9 cellular contexts compared by ENCODE assay signal in genomic region chr3:10744098-10744465, GRCh38.
DNase-seq lines count a peak whose midpoint lies in the region; ATAC-seq and TF ChIP-seq lines count a peak whose summit lies in the region.
"Had no signal": no experiment of that assay in that cellular context is flagged by ENCODE, and none has a peak within 500 bp of the region (broad histone marks: within the 10 kb centered on the region; RNA-seq: fewer than 3 reads in every experiment).

No MANE protein-coding gene starts in this region.

- H3K9me3 ChIP-seq in heart left ventricle: no peaks in the 10 kb centered on the region

- H3K9me3 Mint-ChIP-seq in T-helper 2 cell treated with Interferon-gamma antibody and Interleukin-4, amounts not matched to agents 5 μg/mL and 100 μg/mL, for 36 hours: no peaks in the 10 kb centered on the region
- H3K9me3 Mint-ChIP-seq: effector memory CD8-positive, alpha-beta T cell had no signal

- TF ChIP-seq POLR2A in heart left ventricle (IDR thresholded peaks at IDR 0.05): no peak

- no peak overlapping the region for H3K4me3 Mint-ChIP-seq in T-helper 2 cell treated with Interferon-gamma antibody and Interleukin-4, amounts not matched to agents 5 μg/mL and 100 μg/mL, for 36 hours
- H3K4me3 Mint-ChIP-seq: effector memory CD8-positive, alpha-beta T cell had no signal

- ATAC-seq in HG02588 (IDR thresholded peaks at IDR 0.05; ENCODE audit: unreplicated experiment) (no peak), heart left ventricle (no peak)
- ATAC-seq: effector memory CD8-positive, alpha-beta T cell had no signal

- TF ChIP-seq CTCF in heart left ventricle (IDR thresholded peaks at IDR 0.05): no peak

- peaks cover under 1% of the 10 kb centered on the region for H3K27me3 Mint-ChIP-seq in T-helper 2 cell treated with Interferon-gamma antibody and Interleukin-4, amounts not matched to agents 5 μg/mL and 100 μg/mL, for 36 hours (ENCODE audit: low read depth)

- H3K4me3 ChIP-seq in heart left ventricle: no peak overlapping the region

- H3K27ac ChIP-seq in heart left ventricle: no peak overlapping the region

- intact Hi-C loops in heart left ventricle (cut with DNase I): no loop called here

- peaks cover under 1% of the 10 kb centered on the region for H3K4me1 Mint-ChIP-seq in T-helper 2 cell treated with Interferon-gamma antibody and Interleukin-4, amounts not matched to agents 5 μg/mL and 100 μg/mL, for 36 hours (ENCODE audit: low read depth)

- no peaks in the 10 kb centered on the region for H3K36me3 Mint-ChIP-seq in T-helper 2 cell treated with Interferon-gamma antibody and Interleukin-4, amounts not matched to agents 5 μg/mL and 100 μg/mL, for 36 hours (ENCODE audit: low read depth)

- 12 to 23% (median 20%) methylated on average over 6 to 7 of the region's 7 CpGs for WGBS in heart left ventricle, 4 donors

- DNase-seq in NCI-H1105 treated with DMSO at 0.1 percent for 48 hours (lab: John Stamatoyannopoulos, UW): peak; percentile 1
- no peak for DNase-seq in NCI-H1105 (lab: John Stamatoyannopoulos, UW)
- peak; percentile 28 for DNase-seq in HT-29 (ENCODE audit: low spot score)
- DNase-seq in T-helper 2 cell treated with Interferon-gamma antibody and Interleukin-4, amounts not matched to agents 5 μg/mL and 100 μg/mL, for 36 hours (ENCODE audit: low spot score): peak; percentile 17
- peak; percentile 9 for DNase-seq in kidney tubule cell (ENCODE audit: low spot score)
- DNase-seq in germinal center (ENCODE audit: low spot score): no peak
- DNase-seq in heart left ventricle: no peak
- DNase-seq: effector memory CD8-positive, alpha-beta T cell had no signal

- H3K4me1 ChIP-seq in heart left ventricle: no peaks in the 10 kb centered on the region

- H3K27ac Mint-ChIP-seq in T-helper 2 cell treated with Interferon-gamma antibody and Interleukin-4, amounts not matched to agents 5 μg/mL and 100 μg/mL, for 36 hours: no peak overlapping the region
- H3K27ac Mint-ChIP-seq: effector memory CD8-positive, alpha-beta T cell had no signal

- peaks cover 0 to 50% (median 25%) of the 10 kb centered on the region in 9 donors for H3K27me3 ChIP-seq in heart left ventricle

- H3K36me3 ChIP-seq in heart left ventricle: no peaks in the 10 kb centered on the region

Comparison
In these comparisons a context has a peak if more than half of its experiments do, and no peak if none do; other contexts are left out.
1. DNase-seq: peak in NCI-H1105 treated with DMSO at 0.1 percent for 48 hours (single experiment), HT-29 (single experiment), T-helper 2 cell treated with Interferon-gamma antibody and Interleukin-4, amounts not matched to agents 5 μg/mL and 100 μg/mL, for 36 hours (single experiment) and kidney tubule cell (single experiment); none in NCI-H1105 (single experiment), germinal center (single experiment) and heart left ventricle (0 of 5).